19 cellular contexts compared by ENCODE assay signal in the genomic region with DNA sequence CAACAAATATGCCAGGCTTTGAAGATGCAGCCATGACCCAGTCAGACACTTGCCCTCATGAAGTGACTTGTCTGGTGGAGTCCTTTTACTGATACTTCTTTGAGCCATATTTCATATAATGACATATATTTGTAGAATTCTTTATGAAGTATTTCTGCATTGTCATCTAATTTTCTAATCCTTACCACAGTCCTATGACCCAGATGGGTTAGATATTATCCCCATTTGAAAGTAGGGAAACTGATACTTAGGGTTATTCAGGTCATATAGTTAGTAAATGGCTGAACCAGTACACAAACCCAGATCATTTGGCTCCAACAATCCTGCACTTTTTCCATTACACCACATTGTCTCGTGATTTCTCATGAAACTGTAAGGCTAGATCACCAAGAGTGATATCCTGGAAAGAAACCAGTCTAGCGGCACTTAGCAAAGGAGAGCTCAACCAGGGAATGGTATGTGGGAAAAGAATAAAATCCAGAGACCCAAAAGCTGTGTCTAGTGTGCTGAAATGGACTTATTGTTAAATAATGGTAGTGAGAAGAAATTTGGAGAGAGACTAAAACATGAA.
"Had no signal": no experiment of that assay in that cellular context is flagged by ENCODE, and none has a peak within 500 bp of the region (broad histone marks: within the 10 kb centered on the region; RNA-seq: fewer than 3 reads in every experiment).

No MANE protein-coding gene starts in this region.

- H3K9me3 ChIP-seq: prostate gland, thoracic aorta, upper lobe of left lung had no signal

- H3K36me3 ChIP-seq: left ventricle myocardium inferior, prostate gland, spleen, thoracic aorta, upper lobe of left lung had no signal

- FAIRE-seq: kidney had no signal

- H3K4me1 ChIP-seq: prostate gland had no signal

- DNase-seq: activated CD4-positive, alpha-beta T cell treated with anti-CD3 and anti-CD28 coated beads, Interleukin-2, amount 50 U/mL, for 48 hours; activated CD8-positive, alpha-beta memory T cell treated with anti-CD3 and anti-CD28 coated beads, Interleukin-2, amount 50 U/mL, for 48 hours; activated naive CD4-positive, alpha-beta T cell treated with Interleukin-2 at 50 U/mL for 16 hours; activated naive CD8-positive, alpha-beta T cell treated with anti-CD3 and anti-CD28 coated beads, Interleukin-2, amount 10 ng/mL, durations not matched to agents 7 days and 5 days; activated T-cell treated with anti-CD3 and anti-CD28 coated beads, Interleukin-2, amount 50 U/mL, for 4 hours; amygdala; cerebellar nuclear complex; foreskin keratinocyte; kidney; left ventricle myocardium inferior; spleen; stimulated activated CD4-positive, alpha-beta T cell treated with anti-CD3 and anti-CD28 coated beads, Interleukin-4, amount 100 ng/mL, for 1 hour; stimulated activated naive CD4-positive, alpha-beta T cell treated with Interleukin-2 at 50 U/mL for 16 hours; T-helper 9 cell; upper lobe of left lung had no signal

- H3K4me3 ChIP-seq: coronary artery, left ventricle myocardium inferior, prostate gland, spleen, thoracic aorta, upper lobe of left lung had no signal

- H3K27me3 ChIP-seq: foreskin keratinocyte, spleen, upper lobe of left lung had no signal

- ATAC-seq: activated T-cell treated with anti-CD3 and anti-CD28 coated beads, Interleukin-2, amount 50 U/mL, for 4 hours; foreskin keratinocyte; natural killer cell treated with Interleukin-12 subunit alpha and Interleukin-12 subunit beta and Interleukin-15 and Interleukin-18, amount 100 ng/mL, for 72 hours had no signal

- H3K27ac ChIP-seq: coronary artery, foreskin keratinocyte, left ventricle myocardium inferior, prostate gland, spleen, thoracic aorta, upper lobe of left lung had no signal
